In the genomic region with DNA sequence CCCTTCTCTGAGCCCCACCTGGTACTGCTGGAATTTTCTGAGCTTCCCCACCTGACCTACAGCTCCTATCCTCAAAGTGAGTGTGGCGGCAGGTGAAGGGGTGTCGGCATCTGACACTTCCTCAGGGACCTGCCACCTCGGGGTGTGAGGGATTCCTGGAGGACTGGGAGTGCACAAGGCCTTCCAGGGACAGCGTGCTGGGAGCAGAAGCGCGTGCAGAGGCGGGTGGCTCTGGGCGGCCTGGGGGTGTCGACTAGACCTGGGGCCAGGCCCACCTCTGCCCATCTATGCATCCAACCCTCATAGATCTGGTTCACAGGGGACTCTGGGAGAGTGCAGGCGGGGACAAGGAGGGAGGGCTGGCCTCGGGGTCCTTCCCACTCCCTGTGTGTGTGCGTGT, we compare ENCODE assay signal across 17 cellular contexts.
"Had no signal": no experiment of that assay in that cellular context is flagged by ENCODE, and none has a peak within 500 bp of the region (broad histone marks: within the 10 kb centered on the region; RNA-seq: fewer than 3 reads in every experiment).

No MANE protein-coding gene starts in this region.

- H3K4me1 Mint-ChIP-seq: activated CD8-positive, alpha-beta memory T cell treated with anti-CD3 and anti-CD28 coated beads, Interleukin-2, amount 10 ng/mL, durations not matched to agents 7 days and 5 days; activated naive CD8-positive, alpha-beta T cell treated with anti-CD3 and anti-CD28 coated beads for 36 hours had no signal

- H3K4me3 ChIP-seq: ascending aorta, breast epithelium, gastroesophageal sphincter, heart right ventricle, pancreas had no signal

- H3K36me3 Mint-ChIP-seq: activated CD8-positive, alpha-beta memory T cell treated with anti-CD3 and anti-CD28 coated beads, Interleukin-2, amount 10 ng/mL, durations not matched to agents 7 days and 5 days; activated naive CD8-positive, alpha-beta T cell treated with anti-CD3 and anti-CD28 coated beads for 36 hours; naive B cell had no signal

- DNase-seq: activated naive CD8-positive, alpha-beta T cell treated with anti-CD3 and anti-CD28 coated beads for 36 hours; activated T-cell treated with anti-CD3 and anti-CD28 coated beads, Interleukin-2, amount 50 U/mL, for 4 hours; heart right ventricle; left colon; naive B cell; pancreas; stimulated activated CD4-positive, alpha-beta T cell treated with anti-CD3 and anti-CD28 coated beads, Interleukin-15, amount 100 ng/mL, for 24 hours; stimulated activated CD4-positive, alpha-beta T cell treated with anti-CD3 and anti-CD28 coated beads, Interleukin-4, amount 100 ng/mL, for 1 hour; stimulated activated naive CD4-positive, alpha-beta T cell treated with Interleukin-2 at 50 U/mL for 16 hours; substantia nigra; SW 1271 had no signal

- H3K9me3 ChIP-seq: ascending aorta, breast epithelium, gastroesophageal sphincter, heart right ventricle, pancreas had no signal

- H3K9me3 Mint-ChIP-seq: activated naive CD8-positive, alpha-beta T cell treated with anti-CD3 and anti-CD28 coated beads for 36 hours; activated T-cell treated with anti-CD3 and anti-CD28 coated beads, Interleukin-2, amount 50 U/mL, for 4 hours; T-helper 2 cell treated with Interferon-gamma antibody and Interleukin-4, amounts not matched to agents 5 μg/mL and 100 μg/mL, for 36 hours had no signal

- H3K27me3 ChIP-seq: ascending aorta, breast epithelium, pancreas had no signal

- H3K27ac Mint-ChIP-seq: activated CD8-positive, alpha-beta memory T cell treated with anti-CD3 and anti-CD28 coated beads, Interleukin-2, amount 10 ng/mL, durations not matched to agents 7 days and 5 days; activated naive CD8-positive, alpha-beta T cell treated with anti-CD3 and anti-CD28 coated beads for 36 hours; T-helper 2 cell treated with Interferon-gamma antibody and Interleukin-4, amounts not matched to agents 5 μg/mL and 100 μg/mL, for 36 hours had no signal

- FAIRE-seq: endometrium, pancreas had no signal

- H3K36me3 ChIP-seq: ascending aorta, breast epithelium, gastroesophageal sphincter, heart right ventricle, pancreas had no signal

- H3K27ac ChIP-seq: ascending aorta, breast epithelium, gastroesophageal sphincter, heart right ventricle, pancreas had no signal

- H3K4me3 Mint-ChIP-seq: activated CD8-positive, alpha-beta memory T cell treated with anti-CD3 and anti-CD28 coated beads, Interleukin-2, amount 10 ng/mL, durations not matched to agents 7 days and 5 days; activated naive CD8-positive, alpha-beta T cell treated with anti-CD3 and anti-CD28 coated beads for 36 hours; activated T-cell treated with anti-CD3 and anti-CD28 coated beads, Interleukin-2, amount 50 U/mL, for 4 hours; naive B cell; T-helper 2 cell treated with Interferon-gamma antibody and Interleukin-4, amounts not matched to agents 5 μg/mL and 100 μg/mL, for 36 hours had no signal

- ATAC-seq: activated CD8-positive, alpha-beta memory T cell treated with anti-CD3 and anti-CD28 coated beads, Interleukin-2, amount 10 ng/mL, durations not matched to agents 7 days and 5 days; activated T-cell treated with anti-CD3 and anti-CD28 coated beads, Interleukin-2, amount 50 U/mL, for 4 hours; gastroesophageal sphincter; heart right ventricle; left colon; pancreas had no signal

- H3K4me1 ChIP-seq: ascending aorta, breast epithelium, heart right ventricle, pancreas had no signal
